8 cellular contexts compared by ENCODE assay signal in genomic region chr1:156659672-156659993, GRCh38. TPM values are rescaled to one million over a fixed set of nuclear protein-coding genes. Genes with fewer than 3 reads are reported as not detected.
DNase-seq lines count a peak whose midpoint lies in the region; ATAC-seq, FAIRE-seq and TF ChIP-seq lines count a peak whose summit lies in the region.

No MANE protein-coding gene starts in this region.

- H2BK12ac ChIP-seq in H1 (ENCODE audit: low read depth, low read length): peak overlapping the region; percentile 68; the same call in 1 of the 2 replicates

- H3K36me3 ChIP-seq in NT2/D1 (ENCODE audit: insufficient read depth, insufficient read length, low read length) (no peaks in the 10 kb centered on the region), H1 (ENCODE audit: control insufficient read depth in 2 of 4, insufficient read depth in 4 of 4, low read length in 3 of 4) (no peaks in the 10 kb centered on the region), sigmoid colon (no peaks in the 10 kb centered on the region)

- no peak overlapping the region for H3K23ac ChIP-seq in H1 (ENCODE audit: insufficient read length)

- DNase-seq in NT2/D1 (ENCODE audit: low read depth, low spot score): no peak
- DNase-seq in H1 (ENCODE audit: low read depth in 1 of 2, low spot score in 2 of 2): no peak
- DNase-seq in sigmoid colon: no peak
- DNase-seq in DMS114 treated with DMSO at 0.1 percent for 48 hours (lab: John Stamatoyannopoulos, UW; ENCODE audit: unreplicated experiment): no peak
- DNase-seq in nucleus accumbens (lab: John Stamatoyannopoulos, UW): no peak
- DNase-seq in kidney tubule cell (ENCODE audit: low spot score): no peak

- H3K9ac ChIP-seq in NT2/D1 (ENCODE audit: insufficient read length, low read depth) (peak overlapping the region; percentile 50), H1 (replicated peaks in 1 of 4; ENCODE audit: extremely low read depth in 1 of 4, low read depth in 3 of 4, low read length in 3 of 4) (no peak overlapping the region)

- H3K27ac ChIP-seq in H1 (ENCODE audit: low read depth, low read length) (no peak overlapping the region), sigmoid colon (peak overlapping the region; percentile 77 to 86 (median 80))

- no peak overlapping the region for H3K14ac ChIP-seq in H1 (ENCODE audit: insufficient read length)

- H3K4me3 ChIP-seq in GM08714 (ENCODE audit: low read length) (peak overlapping the region; percentile 17; the same call in 1 of the 2 replicates), NT2/D1 (ENCODE audit: insufficient read length, low read depth) (no peak overlapping the region), H1 (ENCODE audit: extremely low read depth in 1 of 4, insufficient read depth in 2 of 4, low read depth in 3 of 4, low read length in 4 of 4) (no peak overlapping the region), sigmoid colon (peak overlapping the region in 1 of 4 donors; percentile 20)

- WGBS in H1 (ENCODE audit: extremely low coverage in 1 of 2, insufficient coverage in 1 of 2, insufficient read length in 1 of 2, insufficient replicate concordance in 2 of 2, low coverage in 1 of 2, low lambda C conversion rate in 2 of 2, missing lambda C conversion rate in 1 of 2), 2 experiments: 40% methylated on average over 6 of the region's 6 CpGs; no CpG with 5 or more reads in 1 of the 2 experiments
- 27 to 33% methylated on average over 6 of the region's 6 CpGs for WGBS in sigmoid colon, 2 donors

- peaks cover 44% of the 10 kb centered on the region for H3K27me3 ChIP-seq in NT2/D1 (ENCODE audit: insufficient read depth, insufficient read length)
- H3K27me3 ChIP-seq in H1 (replicated peaks in 1 of 4; ENCODE audit: control insufficient read depth in 3 of 4, extremely low read depth in 1 of 4, insufficient read depth in 3 of 4, low read length in 3 of 4): peaks cover 2 to 47% (median 34%) of the 10 kb centered on the region in 4 experiments
- H3K27me3 ChIP-seq in sigmoid colon: no peaks in the 10 kb centered on the region

- H2BK15ac ChIP-seq in H1 (ENCODE audit: low read length): peak overlapping the region; percentile 94

- no peaks in the 10 kb centered on the region for H3K79me2 ChIP-seq in H1 (ENCODE audit: control insufficient read depth in 1 of 2, insufficient read depth in 2 of 2, low read length in 2 of 2)

- no peak overlapping the region for H4K5ac ChIP-seq in H1 (ENCODE audit: insufficient read length, low read depth, low read length)

- no peak for TF ChIP-seq EP300 in H1 (IDR thresholded peaks at IDR 0.05; ENCODE audit: borderline replicate concordance in 1 of 2, low read depth in 2 of 2, low read length in 2 of 2)
- TF ChIP-seq EP300 in sigmoid colon (IDR thresholded peaks at IDR 0.05): no peak

- CTCF ChIA-PET in H1 (lab: Charles Lee; ENCODE audit: partially characterized antibody): interaction anchor here (0.5 to 66.0 kb wide), 20 partner anchors 8 to 259 kb away, joined by 3 to 4284 read pairs (median 4); partner anchors contain the start of genes BCAN, CRABP2, HAPLN2 and ISG20L2

- no peak for TF ChIP-seq CTCF in H1 (IDR thresholded peaks at IDR 0.05; ENCODE audit: control extremely low read depth in 1 of 3, insufficient read depth in 1 of 3, low read depth in 1 of 3, low read length in 3 of 3)
- TF ChIP-seq CTCF in sigmoid colon (IDR thresholded peaks at IDR 0.05): no peak

- FAIRE-seq in H1 (lab: Jason Lieb, UNC): no peak

- peak overlapping the region; percentile 62; the same call in 1 of the 2 replicates for H2BK5ac ChIP-seq in H1 (ENCODE audit: low read depth, low read length)

- no peak for ATAC-seq in GM18867 (IDR thresholded peaks at IDR 0.05; ENCODE audit: unreplicated experiment)

- no peak overlapping the region for H3K56ac ChIP-seq in H1 (replicated peaks; ENCODE audit: insufficient read length, low read depth, low read length)

- H4K20me1 ChIP-seq in H1 (replicated peaks in 1 of 2; ENCODE audit: control insufficient read depth in 1 of 2, insufficient read depth in 2 of 2, low read length in 2 of 2): no peaks in the 10 kb centered on the region

- H3K4me1 ChIP-seq in NT2/D1 (ENCODE audit: insufficient read depth, insufficient read length): peaks cover 64% of the 10 kb centered on the region
- H3K4me1 ChIP-seq in H1 (replicated peaks in 1 of 4; ENCODE audit: control insufficient read depth in 3 of 4, insufficient read depth in 4 of 4, low read length in 3 of 4): peaks cover 20 to 47% (median 41%) of the 10 kb centered on the region in 4 experiments
- H3K4me1 ChIP-seq in sigmoid colon: peaks cover 0 to 78% (median 71%) of the 10 kb centered on the region in 4 donors

- H3K9me3 ChIP-seq in NT2/D1 (ENCODE audit: insufficient read depth, low read length): no peaks in the 10 kb centered on the region
- no peaks in the 10 kb centered on the region for H3K9me3 ChIP-seq in H1 (ENCODE audit: insufficient read depth in 2 of 2, low read depth in 1 of 2, low read length in 1 of 2)
- no peaks in the 10 kb centered on the region for H3K9me3 ChIP-seq in sigmoid colon

- no peak for TF ChIP-seq RAD21 in H1 (IDR thresholded peaks at IDR 0.05 in 1 of 2, conservative IDR thresholded peaks at IDR 0.05 in 1 of 2; ENCODE audit: low read depth in 2 of 2, low read length in 2 of 2)

- no peak for TF ChIP-seq POLR2A in H1 (IDR thresholded peaks at IDR 0.05; ENCODE audit: control extremely low read depth in 1 of 2, low read depth in 2 of 2, low read length in 2 of 2)
- no peak for TF ChIP-seq POLR2A in sigmoid colon (IDR thresholded peaks at IDR 0.05)

- H3K79me1 ChIP-seq in H1 (ENCODE audit: low read depth, low read length): no peaks in the 10 kb centered on the region

- peak overlapping the region; percentile 61; the same call in 1 of the 2 replicates for H2BK20ac ChIP-seq in H1 (ENCODE audit: low read length)

- H3K23me2 ChIP-seq in H1 (ENCODE audit: low read depth, low read length): peaks cover 11% of the 10 kb centered on the region

- H4K8ac ChIP-seq in H1 (ENCODE audit: extremely low read depth, insufficient read depth, low read length): peak overlapping the region; percentile 90; the same call in 1 of the 2 replicates

- no peak overlapping the region for H3K18ac ChIP-seq in H1 (ENCODE audit: extremely low read depth, low read length)

- intact Hi-C loops in sigmoid colon (cut with DNase I): loop anchor here (2.0 to 5.0 kb wide), 2 partner anchors 77 to 202 kb away; no protein-coding TSS in a partner anchor

- no peak overlapping the region for H2BK120ac ChIP-seq in H1 (replicated peaks; ENCODE audit: low read depth, low read length)

- H3K4me2 ChIP-seq in H1 (ENCODE audit: insufficient read depth in 1 of 2, low read depth in 2 of 2, low read length in 2 of 2): peak overlapping the region in 1 of 2 experiments; percentile 18; a peak in 2 of 4 replicates

- no peak overlapping the region; the same call in 1 of the 2 replicates for H2AFZ ChIP-seq in H1 (ENCODE audit: low read length)

- H3K4ac ChIP-seq in H1 (replicated peaks; ENCODE audit: insufficient read length, low read depth, low read length): no peak overlapping the region

- POLR2A ChIA-PET in H1 (lab: Charles Lee; ENCODE audit: partially characterized antibody): interaction anchor here (0.6 to 12.0 kb wide), 7 partner anchors 9 to 229 kb away, joined by 3 to 419 read pairs (median 7); partner anchors contain the start of genes CRABP2 and NES

- H2AK5ac ChIP-seq in H1 (ENCODE audit: low read depth, low read length): no peak overlapping the region

- peak overlapping the region; percentile 12 for H4K91ac ChIP-seq in H1 (replicated peaks; ENCODE audit: insufficient read length, low read length)

RNA-seq across cellular contexts. Expression of gene NES, which starts 17.6 kb away (rescaled TPM):
- 135 and 138 TPM in 2 replicates for total RNA-seq in H1 (2021; fragmentation: NEBNext Ultra II Directional; extraction: Animal tissue kit (Norgen Biotek cat#: 25700))
- polyA plus RNA-seq in H1 (2011; rRNA removed) (13.3 and 20.3 TPM in 2 replicates), sigmoid colon (1 to 10 TPM in 2 of 3 donors, under 1 TPM in 1; 0.60 to 6.9 (median 1.8) TPM)
- polyA plus RNA-seq in H1 (2011; cell fraction: cytosol; rRNA removed): 21.1 TPM
- polyA plus RNA-seq in H1 (2011; cell fraction: nucleus; rRNA removed): 54.8 TPM
- 97.4 to 124 TPM (median 113 TPM) in 4 replicates for polyA plus RNA-seq in H1 (2012, experiment 1 of 2)
- 43.3 TPM for polyA plus RNA-seq in H1 (2012, experiment 2 of 2)
- polyA plus RNA-seq in H1 (2013, experiment 1 of 2): 55.5 TPM
- polyA plus RNA-seq in H1 (2013, experiment 2 of 2): 53.5 TPM
- 17.2 and 19.2 TPM in 2 replicates for polyA minus RNA-seq in H1 (2011; rRNA and poly(A)+ RNA removed)
- polyA minus RNA-seq in H1 (2011; cell fraction: cytosol; rRNA and poly(A)+ RNA removed): 31.7 TPM
- polyA minus RNA-seq in H1 (2011; cell fraction: nucleus; rRNA and poly(A)+ RNA removed): 22.7 TPM
- 10 to 100 TPM in 2 of 4 donors, 1 to 10 TPM in 2; 7.1 to 21.0 (median 10.4) TPM for total RNA-seq in sigmoid colon

RNA-seq across cellular contexts. Expression of gene BCAN, which starts 17.7 kb away (rescaled TPM):
- total RNA-seq in H1 (2021; fragmentation: NEBNext Ultra II Directional; extraction: Animal tissue kit (Norgen Biotek cat#: 25700)): 3.8 and 4.5 TPM in 2 replicates
- 17.1 and 24.0 TPM in 2 replicates for polyA plus RNA-seq in H1 (2011; rRNA removed)
- 11.2 TPM for polyA plus RNA-seq in H1 (2011; cell fraction: cytosol; rRNA removed)
- 25.7 TPM for polyA plus RNA-seq in H1 (2011; cell fraction: nucleus; rRNA removed)
- polyA plus RNA-seq in H1 (2012, experiment 1 of 2): 8.8 to 14.0 TPM (median 12.1 TPM) in 4 replicates
- 10.6 TPM for polyA plus RNA-seq in H1 (2012, experiment 2 of 2)
- 8.6 TPM for polyA plus RNA-seq in H1 (2013, experiment 1 of 2)
- 6.8 TPM for polyA plus RNA-seq in H1 (2013, experiment 2 of 2)
- 4.3 and 12.9 TPM in 2 replicates for polyA minus RNA-seq in H1 (2011; rRNA and poly(A)+ RNA removed)
- polyA minus RNA-seq in H1 (2011; cell fraction: cytosol; rRNA and poly(A)+ RNA removed): 7.8 TPM
- polyA minus RNA-seq in H1 (2011; cell fraction: nucleus; rRNA and poly(A)+ RNA removed): 6.8 TPM
- total RNA-seq in sigmoid colon: 1 to 10 TPM in 3 of 4 donors, not detected in 1; 2.0 to 2.9 (median 2.3) TPM
- under 1 TPM in 1 of 3 donors, not detected in 2; 0.12 TPM for polyA plus RNA-seq in sigmoid colon

RNA-seq across cellular contexts. Expression of gene HAPLN2, which starts 40.4 kb away (rescaled TPM):
- total RNA-seq in H1 (2021; fragmentation: NEBNext Ultra II Directional; extraction: Animal tissue kit (Norgen Biotek cat#: 25700)): 0.19 TPM in 1 of 2 replicates, not detected in the other
- 0.51 and 1.2 TPM in 2 replicates for polyA plus RNA-seq in H1 (2011; rRNA removed)
- polyA plus RNA-seq in H1 (2011; cell fraction: cytosol; rRNA removed): 0.81 TPM
- polyA plus RNA-seq in H1 (2011; cell fraction: nucleus; rRNA removed): 3.4 TPM
- polyA plus RNA-seq in H1 (2012, experiment 1 of 2): 0.40 to 0.92 TPM (median 0.72 TPM) in 3 of 4 replicates, not detected in the other
- polyA plus RNA-seq in H1 (2012, experiment 2 of 2): not detected
- 0.45 TPM for polyA plus RNA-seq in H1 (2013, experiment 1 of 2)
- 0.15 TPM for polyA plus RNA-seq in H1 (2013, experiment 2 of 2)
- polyA minus RNA-seq in H1 (2011; rRNA and poly(A)+ RNA removed): not detected in 2 replicates
- not detected for polyA minus RNA-seq in H1 (2011; cell fraction: cytosol; rRNA and poly(A)+ RNA removed)
- 0.50 TPM for polyA minus RNA-seq in H1 (2011; cell fraction: nucleus; rRNA and poly(A)+ RNA removed)
- total RNA-seq in sigmoid colon: 1 to 10 TPM in 1 of 4 donors, under 1 TPM in 1, not detected in 2; 0.71 to 1.2 TPM
- under 1 TPM in 1 of 3 donors, not detected in 2; 0.10 TPM for polyA plus RNA-seq in sigmoid colon

RNA-seq across cellular contexts. Expression of gene CRABP2, which starts 45.8 kb away (rescaled TPM):
- 119 TPM in 2 replicates for total RNA-seq in H1 (2021; fragmentation: NEBNext Ultra II Directional; extraction: Animal tissue kit (Norgen Biotek cat#: 25700))
- polyA plus RNA-seq in H1 (2011; rRNA removed): 69.2 and 130 TPM in 2 replicates
- 79.6 TPM for polyA plus RNA-seq in H1 (2011; cell fraction: cytosol; rRNA removed)
- 70.9 TPM for polyA plus RNA-seq in H1 (2011; cell fraction: nucleus; rRNA removed)
- 180 to 343 TPM (median 303 TPM) in 4 replicates for polyA plus RNA-seq in H1 (2012, experiment 1 of 2)
- polyA plus RNA-seq in H1 (2012, experiment 2 of 2): 318 TPM
- 139 TPM for polyA plus RNA-seq in H1 (2013, experiment 1 of 2)
- polyA plus RNA-seq in H1 (2013, experiment 2 of 2): 143 TPM
- polyA minus RNA-seq in H1 (2011; rRNA and poly(A)+ RNA removed): 8.6 and 12.5 TPM in 2 replicates
- 45.7 TPM for polyA minus RNA-seq in H1 (2011; cell fraction: cytosol; rRNA and poly(A)+ RNA removed)
- polyA minus RNA-seq in H1 (2011; cell fraction: nucleus; rRNA and poly(A)+ RNA removed): 11.1 TPM
- 1 to 10 TPM; 3.1 to 7.8 (median 5.4) TPM for total RNA-seq in sigmoid colon
- 1 to 10 TPM in 1 of 3 donors, not detected in 2; 4.9 TPM for polyA plus RNA-seq in sigmoid colon

RNA-seq across cellular contexts. Expression of gene GPATCH4, which starts 58.4 kb away (rescaled TPM):
- 47.9 and 48.5 TPM in 2 replicates for total RNA-seq in H1 (2021; fragmentation: NEBNext Ultra II Directional; extraction: Animal tissue kit (Norgen Biotek cat#: 25700))
- polyA plus RNA-seq in H1 (2011; rRNA removed) (19.3 and 20.5 TPM in 2 replicates), sigmoid colon (10 to 100 TPM; 10.2 to 32.9 (median 18.0) TPM)
- 41.0 TPM for polyA plus RNA-seq in H1 (2011; cell fraction: cytosol; rRNA removed)
- 26.5 TPM for polyA plus RNA-seq in H1 (2011; cell fraction: nucleus; rRNA removed)
- 71.6 to 116 TPM (median 83.2 TPM) in 4 replicates for polyA plus RNA-seq in H1 (2012, experiment 1 of 2)
- 13.8 TPM for polyA plus RNA-seq in H1 (2012, experiment 2 of 2)
- 53.9 TPM for polyA plus RNA-seq in H1 (2013, experiment 1 of 2)
- polyA plus RNA-seq in H1 (2013, experiment 2 of 2): 53.2 TPM
- polyA minus RNA-seq in H1 (2011; rRNA and poly(A)+ RNA removed): 53.2 and 70.6 TPM in 2 replicates
- polyA minus RNA-seq in H1 (2011; cell fraction: cytosol; rRNA and poly(A)+ RNA removed): 23.5 TPM
- polyA minus RNA-seq in H1 (2011; cell fraction: nucleus; rRNA and poly(A)+ RNA removed): 85.1 TPM
- 10 to 100 TPM; 12.2 to 22.9 (median 17.3) TPM for total RNA-seq in sigmoid colon
